ENCODE assay signal across 1 cellular context in genomic region chr16:88784856-88785105, GRCh38.
TF ChIP-seq lines count a peak whose summit lies in the region.

No MANE protein-coding gene starts in this region.

TF ChIP-seq in GM12878, 131 proteins besides CTCF, POLR2A, EP300 and RAD21 (continued from another document):
- TF ChIP-seq HDAC6 (IDR thresholded peaks at IDR 0.05; ENCODE audit: unreplicated experiment) (peak; percentile 47), MYC (IDR thresholded peaks at IDR 0.05; ENCODE audit: insufficient read depth, insufficient read length, insufficient replicate concordance, low read length, severe bottlenecking) (peak; percentile 22), PKNOX1 (IDR thresholded peaks at IDR 0.05) (no peak), BHLHE40 (IDR thresholded peaks at IDR 0.05; ENCODE audit: borderline replicate concordance in 1 of 2, low read depth in 2 of 2, low read length in 1 of 2) (peak; percentile 55 to 87; a peak in 3 of 4 replicates)
TF ChIP-seq in GM12878: peak in this region for 3.
